In the genomic region with DNA sequence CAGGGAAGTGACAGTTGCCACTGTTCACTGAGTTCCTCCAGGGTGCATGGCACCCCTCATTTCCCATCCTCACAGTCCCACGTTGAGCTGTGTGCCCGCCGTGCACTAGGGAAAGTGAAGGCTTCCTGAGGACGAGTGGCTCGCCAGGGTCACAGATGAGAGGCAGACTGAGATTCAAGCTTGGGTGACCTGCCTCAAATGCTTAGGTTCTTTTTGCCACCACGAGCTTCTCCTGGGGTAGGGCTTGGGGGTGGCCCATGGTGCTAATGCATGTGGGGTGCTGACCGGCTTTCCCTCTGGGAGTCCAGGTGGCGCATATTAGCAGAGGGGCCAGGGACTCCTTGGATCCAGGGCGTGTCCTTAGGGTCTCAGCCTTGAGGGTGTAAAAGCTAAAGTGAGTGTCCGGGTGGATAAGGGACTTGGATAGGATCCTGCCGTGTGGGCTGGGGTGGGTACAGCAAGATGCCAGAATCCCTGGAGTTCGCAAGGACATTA, we compare ENCODE assay signal across 1 cellular context.
TF ChIP-seq lines count a peak whose summit lies in the region.

No MANE protein-coding gene starts in this region.

TF ChIP-seq in GM12878, 131 proteins besides CTCF, POLR2A, EP300 and RAD21:
- no peak for TF ChIP-seq NRF1 (conservative IDR thresholded peaks at IDR 0.05; ENCODE audit: low read depth, low read length)
- no peak for TF ChIP-seq SP1 (IDR thresholded peaks at IDR 0.05; ENCODE audit: low read depth, low read length)
- TF ChIP-seq, protein P1, sequence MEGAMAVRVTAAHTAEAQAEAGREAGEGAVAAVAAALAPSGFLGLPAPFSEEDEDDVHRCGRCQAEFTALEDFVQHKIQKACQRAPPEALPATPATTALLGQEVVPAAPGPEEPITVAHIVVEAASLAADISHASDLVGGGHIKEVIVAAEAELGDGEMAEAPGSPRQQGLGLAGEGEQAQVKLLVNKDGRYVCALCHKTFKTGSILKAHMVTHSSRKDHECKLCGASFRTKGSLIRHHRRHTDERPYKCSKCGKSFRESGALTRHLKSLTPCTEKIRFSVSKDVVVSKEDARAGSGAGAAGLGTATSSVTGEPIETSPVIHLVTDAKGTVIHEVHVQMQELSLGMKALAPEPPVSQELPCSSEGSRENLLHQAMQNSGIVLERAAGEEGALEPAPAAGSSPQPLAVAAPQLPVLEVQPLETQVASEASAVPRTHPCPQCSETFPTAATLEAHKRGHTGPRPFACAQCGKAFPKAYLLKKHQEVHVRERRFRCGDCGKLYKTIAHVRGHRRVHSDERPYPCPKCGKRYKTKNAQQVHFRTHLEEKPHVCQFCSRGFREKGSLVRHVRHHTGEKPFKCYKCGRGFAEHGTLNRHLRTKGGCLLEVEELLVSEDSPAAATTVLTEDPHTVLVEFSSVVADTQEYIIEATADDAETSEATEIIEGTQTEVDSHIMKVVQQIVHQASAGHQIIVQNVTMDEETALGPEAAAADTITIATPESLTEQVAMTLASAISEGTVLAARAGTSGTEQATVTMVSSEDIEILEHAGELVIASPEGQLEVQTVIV (IDR thresholded peaks at IDR 0.05; ENCODE audit: borderline replicate concordance, partially characterized antibody), result no peak
- no peak for TF ChIP-seq TBL1XR1 (IDR thresholded peaks at IDR 0.05; ENCODE audit: low read depth, low read length)
- TF ChIP-seq, protein P2, sequence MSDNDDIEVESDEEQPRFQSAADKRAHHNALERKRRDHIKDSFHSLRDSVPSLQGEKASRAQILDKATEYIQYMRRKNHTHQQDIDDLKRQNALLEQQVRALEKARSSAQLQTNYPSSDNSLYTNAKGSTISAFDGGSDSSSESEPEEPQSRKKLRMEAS (IDR thresholded peaks at IDR 0.05; ENCODE audit: low read depth, low read length), result no peak
- TF ChIP-seq, protein P3, sequence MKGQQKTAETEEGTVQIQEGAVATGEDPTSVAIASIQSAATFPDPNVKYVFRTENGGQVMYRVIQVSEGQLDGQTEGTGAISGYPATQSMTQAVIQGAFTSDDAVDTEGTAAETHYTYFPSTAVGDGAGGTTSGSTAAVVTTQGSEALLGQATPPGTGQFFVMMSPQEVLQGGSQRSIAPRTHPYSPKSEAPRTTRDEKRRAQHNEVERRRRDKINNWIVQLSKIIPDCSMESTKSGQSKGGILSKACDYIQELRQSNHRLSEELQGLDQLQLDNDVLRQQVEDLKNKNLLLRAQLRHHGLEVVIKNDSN (IDR thresholded peaks at IDR 0.05; ENCODE audit: borderline replicate concordance, extremely low read length, insufficient read depth, low read depth, low read length), result no peak
- no peak for TF ChIP-seq HDGF (IDR thresholded peaks at IDR 0.05)
- no peak for TF ChIP-seq IKZF1 (conservative IDR thresholded peaks at IDR 0.05)
- no peak for TF ChIP-seq ZNF207 (IDR thresholded peaks at IDR 0.05; ENCODE audit: borderline replicate concordance)
- no peak for TF ChIP-seq NFXL1 (IDR thresholded peaks at IDR 0.05; ENCODE audit: borderline replicate concordance)
- no peak for TF ChIP-seq SREBF1 (IDR thresholded peaks at IDR 0.05; ENCODE audit: low read length)
- TF ChIP-seq, protein P4, sequence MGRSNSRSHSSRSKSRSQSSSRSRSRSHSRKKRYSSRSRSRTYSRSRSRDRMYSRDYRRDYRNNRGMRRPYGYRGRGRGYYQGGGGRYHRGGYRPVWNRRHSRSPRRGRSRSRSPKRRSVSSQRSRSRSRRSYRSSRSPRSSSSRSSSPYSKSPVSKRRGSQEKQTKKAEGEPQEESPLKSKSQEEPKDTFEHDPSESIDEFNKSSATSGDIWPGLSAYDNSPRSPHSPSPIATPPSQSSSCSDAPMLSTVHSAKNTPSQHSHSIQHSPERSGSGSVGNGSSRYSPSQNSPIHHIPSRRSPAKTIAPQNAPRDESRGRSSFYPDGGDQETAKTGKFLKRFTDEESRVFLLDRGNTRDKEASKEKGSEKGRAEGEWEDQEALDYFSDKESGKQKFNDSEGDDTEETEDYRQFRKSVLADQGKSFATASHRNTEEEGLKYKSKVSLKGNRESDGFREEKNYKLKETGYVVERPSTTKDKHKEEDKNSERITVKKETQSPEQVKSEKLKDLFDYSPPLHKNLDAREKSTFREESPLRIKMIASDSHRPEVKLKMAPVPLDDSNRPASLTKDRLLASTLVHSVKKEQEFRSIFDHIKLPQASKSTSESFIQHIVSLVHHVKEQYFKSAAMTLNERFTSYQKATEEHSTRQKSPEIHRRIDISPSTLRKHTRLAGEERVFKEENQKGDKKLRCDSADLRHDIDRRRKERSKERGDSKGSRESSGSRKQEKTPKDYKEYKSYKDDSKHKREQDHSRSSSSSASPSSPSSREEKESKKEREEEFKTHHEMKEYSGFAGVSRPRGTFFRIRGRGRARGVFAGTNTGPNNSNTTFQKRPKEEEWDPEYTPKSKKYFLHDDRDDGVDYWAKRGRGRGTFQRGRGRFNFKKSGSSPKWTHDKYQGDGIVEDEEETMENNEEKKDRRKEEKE (IDR thresholded peaks at IDR 0.05), result no peak
- TF ChIP-seq BMI1 (IDR thresholded peaks at IDR 0.05; ENCODE audit: borderline replicate concordance), result no peak
- TF ChIP-seq SPI1 (IDR thresholded peaks at IDR 0.05; ENCODE audit: borderline replicate concordance, insufficient read depth, low read depth, low read length), result no peak
- TF ChIP-seq, protein P5, sequence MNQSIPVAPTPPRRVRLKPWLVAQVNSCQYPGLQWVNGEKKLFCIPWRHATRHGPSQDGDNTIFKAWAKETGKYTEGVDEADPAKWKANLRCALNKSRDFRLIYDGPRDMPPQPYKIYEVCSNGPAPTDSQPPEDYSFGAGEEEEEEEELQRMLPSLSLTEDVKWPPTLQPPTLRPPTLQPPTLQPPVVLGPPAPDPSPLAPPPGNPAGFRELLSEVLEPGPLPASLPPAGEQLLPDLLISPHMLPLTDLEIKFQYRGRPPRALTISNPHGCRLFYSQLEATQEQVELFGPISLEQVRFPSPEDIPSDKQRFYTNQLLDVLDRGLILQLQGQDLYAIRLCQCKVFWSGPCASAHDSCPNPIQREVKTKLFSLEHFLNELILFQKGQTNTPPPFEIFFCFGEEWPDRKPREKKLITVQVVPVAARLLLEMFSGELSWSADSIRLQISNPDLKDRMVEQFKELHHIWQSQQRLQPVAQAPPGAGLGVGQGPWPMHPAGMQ (IDR thresholded peaks at IDR 0.05; ENCODE audit: borderline replicate concordance), result no peak
- no peak for TF ChIP-seq STAT1 (conservative IDR thresholded peaks at IDR 0.05)
- no peak for TF ChIP-seq RBBP5 (conservative IDR thresholded peaks at IDR 0.05)
- no peak for TF ChIP-seq IKZF2 (IDR thresholded peaks at IDR 0.05)
